Comparison of ENCODE assay signal across 8 cellular contexts in the genomic region with DNA sequence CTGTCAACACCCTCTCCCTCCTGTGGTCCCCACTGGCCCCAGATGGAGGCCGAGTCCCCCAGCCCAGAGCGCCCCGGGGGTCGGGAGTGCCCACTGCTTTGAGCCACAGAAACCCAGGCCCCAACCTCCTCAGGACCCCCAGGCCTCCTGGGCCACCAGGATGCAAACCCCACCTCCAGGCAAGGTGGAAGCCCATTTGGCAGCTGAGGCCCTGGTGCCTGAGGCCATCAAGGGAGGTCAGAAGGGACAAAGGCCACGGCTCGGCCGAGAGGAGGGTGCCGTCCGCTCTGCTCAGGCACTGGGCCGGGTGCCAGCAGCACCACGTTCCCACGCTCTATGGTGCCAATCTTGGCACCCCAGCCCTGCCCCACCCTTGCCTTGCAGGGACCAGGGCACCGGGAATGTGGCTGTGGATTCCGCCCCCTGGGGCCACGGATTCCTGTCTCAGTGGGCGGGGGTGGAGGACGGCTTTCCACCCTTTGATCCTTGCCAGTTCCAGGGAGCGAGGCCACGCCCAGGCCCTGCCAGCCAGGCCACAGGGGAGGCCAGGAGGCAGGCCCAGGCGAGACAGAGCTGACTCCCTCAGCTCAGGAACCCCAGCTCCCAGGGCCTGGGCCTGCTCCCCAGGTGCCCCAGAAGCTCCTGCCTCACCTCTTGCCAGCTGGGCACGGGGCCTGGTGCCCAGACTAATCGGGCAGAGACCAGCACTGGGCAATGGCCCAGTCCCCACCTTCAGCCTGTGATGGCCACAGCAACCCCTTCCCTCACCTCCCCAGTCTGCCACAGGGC. TPM values are rescaled to one million over a fixed set of nuclear protein-coding genes. Genes with fewer than 3 reads are reported as not detected.
DNase-seq lines count a peak whose midpoint lies in the region; ATAC-seq and TF ChIP-seq lines count a peak whose summit lies in the region.

No MANE protein-coding gene starts in this region.

- peak overlapping the region in 1 of 3 donors; percentile 56 for H3K27ac Mint-ChIP-seq in IgD-negative memory B cell
- H3K27ac Mint-ChIP-seq in chondrocyte (ENCODE audit: unreplicated experiment) = peak overlapping the region; percentile 93

- no peak for TF ChIP-seq CTCF in chondrocyte (IDR thresholded peaks at IDR 0.05)

- no peaks in the 10 kb centered on the region for H3K36me3 ChIP-seq in muscle layer of colon (ENCODE audit: insufficient read depth, low read length)

- H3K9ac ChIP-seq in muscle layer of colon (ENCODE audit: low read length) = peak overlapping the region; percentile 49

- H3K36me3 Mint-ChIP-seq in IgD-negative memory B cell (no peaks in the 10 kb centered on the region), chondrocyte (ENCODE audit: low read depth) (peaks cover 2% of the 10 kb centered on the region)

- H3K27me3 Mint-ChIP-seq in IgD-negative memory B cell = peaks cover 4% of the 10 kb centered on the region
- H3K27me3 Mint-ChIP-seq in chondrocyte (ENCODE audit: low read depth) = no peaks in the 10 kb centered on the region

- in situ Hi-C loops in ACHN (cut with HindIII; ENCODE audit: low pct_ligation_motif_present, low pct_unique_long_range_greater_than_20kb, low sequenced_read_pairs) = no loop called here

- peak overlapping the region; percentile 55 to 93 (median 84) for H3K4me3 Mint-ChIP-seq in IgD-negative memory B cell
- peak overlapping the region; percentile 80 for H3K4me3 Mint-ChIP-seq in chondrocyte (ENCODE audit: unreplicated experiment)

- DNase-seq in ACHN (peak; percentile 92), chondrocyte (ENCODE audit: low spot score) (peak; percentile 95), midbrain (lab: John Stamatoyannopoulos, UW) (no peak), MV-4-11 (lab: John Stamatoyannopoulos, UW) (no peak)

- H3K4me3 ChIP-seq in muscle layer of colon (ENCODE audit: low read depth in 1 of 2, low read length in 2 of 2) = peak overlapping the region in 1 of 2 donors; percentile 32

- H3K4me1 ChIP-seq in muscle layer of colon (ENCODE audit: insufficient read depth, low read length) = peaks cover 43% of the 10 kb centered on the region

- H3K27ac ChIP-seq in muscle layer of colon (ENCODE audit: low read depth, low read length) = peak overlapping the region; percentile 98

- ATAC-seq in GM21447 (IDR thresholded peaks at IDR 0.05; ENCODE audit: unreplicated experiment) (no peak), HG02610 (IDR thresholded peaks at IDR 0.05; ENCODE audit: unreplicated experiment) (no peak)

- H3K27me3 ChIP-seq in muscle layer of colon (ENCODE audit: control insufficient read depth in 1 of 2, insufficient read depth in 2 of 2, low read length in 2 of 2) = no peaks in the 10 kb centered on the region

- H3K4me1 Mint-ChIP-seq in IgD-negative memory B cell = peaks cover 0 to 6% (median 5%) of the 10 kb centered on the region in 3 donors
- peaks cover 52% of the 10 kb centered on the region for H3K4me1 Mint-ChIP-seq in chondrocyte (ENCODE audit: low read depth)

- H3K9me3 ChIP-seq in muscle layer of colon (ENCODE audit: low read length) = no peaks in the 10 kb centered on the region

- H3K9me3 Mint-ChIP-seq in IgD-negative memory B cell (no peaks in the 10 kb centered on the region), chondrocyte (ENCODE audit: low read depth) (no peaks in the 10 kb centered on the region)

RNA-seq across cellular contexts. Expression of gene GPR132, which starts 26.3 kb away (rescaled TPM):
- 37.2 TPM for polyA plus RNA-seq in IgD-negative memory B cell
- total RNA-seq in chondrocyte = 0.23 to 0.48 TPM (median 0.30 TPM) in 3 replicates

Comparison
In these comparisons a context has a peak if more than half of its experiments do, and no peak if none do; other contexts are left out.
1. DNase-seq: peak in ACHN (single experiment) and chondrocyte (single experiment); none in midbrain (single experiment) and MV-4-11 (single experiment).